Comparison of ENCODE assay signal across 24 cellular contexts in the genomic region with DNA sequence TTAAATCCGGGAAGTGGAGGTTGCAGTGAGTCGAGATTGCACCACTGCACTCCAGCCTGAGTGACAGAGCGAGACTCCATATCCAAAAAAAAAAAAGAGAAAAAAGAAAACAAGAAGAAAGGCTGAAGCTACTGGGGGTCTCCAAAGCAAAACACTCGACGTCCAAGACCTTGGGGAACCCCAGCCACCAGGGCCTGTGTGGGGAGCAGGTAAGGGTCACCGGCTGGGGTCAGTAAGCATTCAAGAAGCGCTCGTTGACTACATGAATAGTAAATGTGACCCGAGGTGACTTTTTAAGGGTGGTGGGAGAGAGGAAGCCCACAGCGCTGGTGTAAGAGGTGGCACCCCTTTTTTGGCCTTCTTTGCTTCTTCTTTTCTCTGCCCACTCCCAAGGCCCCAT. TPM values are rescaled to one million over a fixed set of nuclear protein-coding genes. Genes with fewer than 3 reads are reported as not detected.
"Had no signal": no experiment of that assay in that cellular context is flagged by ENCODE, and none has a peak within 500 bp of the region (broad histone marks: within the 10 kb centered on the region; RNA-seq: fewer than 3 reads in every experiment).

No MANE protein-coding gene starts in this region.

- H3K27ac ChIP-seq: pancreas, testis, tibial nerve had no signal

- H3K4me3 ChIP-seq: coronary artery, dorsolateral prefrontal cortex, heart left ventricle, mucosa of descending colon, pancreas, testis, tibial nerve had no signal

- H3K9me3 Mint-ChIP-seq: naive thymus-derived CD8-positive, alpha-beta T cell; stimulated activated effector memory CD8-positive, alpha-beta T cell treated with anti-CD3 and anti-CD28 coated beads, Interleukin-12 subunit alpha, Interleukin-12 subunit beta, amount 100 ng/mL, for 72 hours; stimulated activated naive CD8-positive, alpha-beta T cell treated with anti-CD3 and anti-CD28 coated beads, Interleukin-15, Interleukin-2, amounts not matched to agents 100 ng/mL and 50 ng/mL, for 24 hours had no signal

- H3K4me3 Mint-ChIP-seq: naive thymus-derived CD8-positive, alpha-beta T cell; stimulated activated effector memory CD8-positive, alpha-beta T cell treated with anti-CD3 and anti-CD28 coated beads, Interleukin-12 subunit alpha, Interleukin-12 subunit beta, amount 100 ng/mL, for 72 hours; stimulated activated naive CD8-positive, alpha-beta T cell treated with anti-CD3 and anti-CD28 coated beads, Interleukin-15, Interleukin-2, amounts not matched to agents 100 ng/mL and 50 ng/mL, for 24 hours had no signal

- H3K27me3 Mint-ChIP-seq: naive thymus-derived CD8-positive, alpha-beta T cell; progenitor cell of endocrine pancreas; stimulated activated naive CD8-positive, alpha-beta T cell treated with anti-CD3 and anti-CD28 coated beads, Interleukin-15, Interleukin-2, amounts not matched to agents 100 ng/mL and 50 ng/mL, for 24 hours had no signal

- H3K9me3 ChIP-seq: heart left ventricle, mucosa of descending colon, pancreas, testis, tibial nerve had no signal

- DNase-seq: central memory CD4-positive, alpha-beta T cell; dorsolateral prefrontal cortex; effector memory CD4-positive, alpha-beta T cell; hypothalamus; kidney glomerular epithelial cell; left ventricle myocardium superior; mammary epithelial cell; mucosa of descending colon; naive thymus-derived CD8-positive, alpha-beta T cell; occipital lobe; pancreas; right cardiac atrium; small intestine; stimulated activated CD4-positive, alpha-beta T cell treated with anti-CD3 and anti-CD28 coated beads, Interleukin-4, amount 100 ng/mL, for 1 hour; stimulated activated CD8-positive, alpha-beta memory T cell treated with anti-CD3 and anti-CD28 coated beads, Interleukin-4, amount 100 ng/mL, for 48 hours; testis had no signal

- H3K36me3 ChIP-seq: pancreas, tibial nerve had no signal

- H3K27me3 ChIP-seq: dorsolateral prefrontal cortex, heart left ventricle, pancreas, testis, tibial nerve had no signal

- H3K27ac Mint-ChIP-seq: progenitor cell of endocrine pancreas; stimulated activated effector memory CD8-positive, alpha-beta T cell treated with anti-CD3 and anti-CD28 coated beads, Interleukin-12 subunit alpha, Interleukin-12 subunit beta, amount 100 ng/mL, for 72 hours; stimulated activated naive CD8-positive, alpha-beta T cell treated with anti-CD3 and anti-CD28 coated beads, Interleukin-15, Interleukin-2, amounts not matched to agents 100 ng/mL and 50 ng/mL, for 24 hours had no signal

- ATAC-seq: esophagus mucosa; left ventricle myocardium superior; mucosa of descending colon; naive thymus-derived CD8-positive, alpha-beta T cell; stimulated activated effector memory CD8-positive, alpha-beta T cell treated with anti-CD3 and anti-CD28 coated beads, Interleukin-12 subunit alpha, Interleukin-12 subunit beta, amount 100 ng/mL, for 72 hours had no signal

RNA-seq across cellular contexts. Expression of a gene that starts 49.5 kb away (rescaled TPM):
- polyA plus RNA-seq: neural cell had no signal
